ENCODE assay signal across 15 cellular contexts in genomic region chr12:65879878-65880277, GRCh38. TPM values are rescaled to one million over a fixed set of nuclear protein-coding genes. Genes with fewer than 3 reads are reported as not detected.
DNase-seq lines count a peak whose midpoint lies in the region; ATAC-seq and TF ChIP-seq lines count a peak whose summit lies in the region.
"Had no signal": no experiment of that assay in that cellular context is flagged by ENCODE, and none has a peak within 500 bp of the region (broad histone marks: within the 10 kb centered on the region; RNA-seq: fewer than 3 reads in every experiment).

No MANE protein-coding gene starts in this region.

- H3K27ac Mint-ChIP-seq in nephron, result peak overlapping the region; percentile 87 to 96 (median 89)
- H3K27ac Mint-ChIP-seq: activated naive CD8-positive, alpha-beta T cell treated with anti-CD3 and anti-CD28 coated beads, Interleukin-2, amount 10 ng/mL, durations not matched to agents 7 days and 5 days; T-helper 1 cell treated with Interleukin-12 subunit alpha and Interleukin-12 subunit beta and Interleukin-4 antibody, amounts not matched to agents 30 μg/mL and 1 μg/mL, for 36 hours had no signal

- peaks cover 4% of the 10 kb centered on the region for H3K27me3 Mint-ChIP-seq in nephron (ENCODE audit: low read depth)

- ATAC-seq in GM21367 (IDR thresholded peaks at IDR 0.05; ENCODE audit: unreplicated experiment) (no peak), HG02763 (IDR thresholded peaks at IDR 0.05; ENCODE audit: unreplicated experiment) (no peak)

- DNase-seq in Caki2 (ENCODE audit: low read depth) (peak; percentile 98), NCI-H460 (ENCODE audit: extremely low read depth, low read depth) (peak; percentile 8), choroid plexus epithelial cell (ENCODE audit: low read depth) (peak; percentile 98), NCI-H2227 (lab: John Stamatoyannopoulos, UW; ENCODE audit: unreplicated experiment) (no peak), NCI-H2171 treated with DMSO at 0.1 percent for 48 hours (lab: John Stamatoyannopoulos, UW) (no peak)
- DNase-seq: activated naive CD8-positive, alpha-beta T cell treated with anti-CD3 and anti-CD28 coated beads, Interleukin-2, amount 10 ng/mL, durations not matched to agents 7 days and 5 days; esophagus squamous epithelium; MG63; NCI-H526 had no signal

- in situ Hi-C loops in Caki2 (cut with HindIII; ENCODE audit: low pct_unique_long_range_greater_than_20kb, low sequenced_read_pairs), result loop anchor here (5.0 kb wide), 1 partner anchor 62 kb away; no protein-coding TSS in a partner anchor

- peaks cover 44% of the 10 kb centered on the region for H3K36me3 Mint-ChIP-seq in nephron (ENCODE audit: low read depth)
- H3K36me3 Mint-ChIP-seq: activated naive CD8-positive, alpha-beta T cell treated with anti-CD3 and anti-CD28 coated beads, Interleukin-2, amount 10 ng/mL, durations not matched to agents 7 days and 5 days had no signal

- peaks cover 59% of the 10 kb centered on the region for H3K4me1 Mint-ChIP-seq in nephron
- H3K4me1 Mint-ChIP-seq: activated naive CD8-positive, alpha-beta T cell treated with anti-CD3 and anti-CD28 coated beads, Interleukin-2, amount 10 ng/mL, durations not matched to agents 7 days and 5 days had no signal

- H3K4me3 Mint-ChIP-seq in nephron, result peak overlapping the region in 2 of 3 experiments; percentile 25 to 51
- H3K4me3 Mint-ChIP-seq: activated naive CD8-positive, alpha-beta T cell treated with anti-CD3 and anti-CD28 coated beads, Interleukin-2, amount 10 ng/mL, durations not matched to agents 7 days and 5 days; T-helper 1 cell treated with Interleukin-12 subunit alpha and Interleukin-12 subunit beta and Interleukin-4 antibody, amounts not matched to agents 30 μg/mL and 1 μg/mL, for 36 hours had no signal

- no peak for TF ChIP-seq CTCF in choroid plexus epithelial cell (conservative IDR thresholded peaks at IDR 0.05; ENCODE audit: low read depth, low read length)
- no peak for TF ChIP-seq CTCF in nephron (IDR thresholded peaks at IDR 0.05; ENCODE audit: unreplicated experiment in 3 of 3)

- H3K4me3 ChIP-seq in choroid plexus epithelial cell (ENCODE audit: low read depth, low read length), result peak overlapping the region; percentile 51
- H3K4me3 ChIP-seq: esophagus squamous epithelium, MG63, prostate gland had no signal

- H3K9me3 Mint-ChIP-seq in nephron, result no peaks in the 10 kb centered on the region
- H3K9me3 Mint-ChIP-seq: activated naive CD8-positive, alpha-beta T cell treated with anti-CD3 and anti-CD28 coated beads, Interleukin-2, amount 10 ng/mL, durations not matched to agents 7 days and 5 days; T-helper 1 cell treated with Interleukin-12 subunit alpha and Interleukin-12 subunit beta and Interleukin-4 antibody, amounts not matched to agents 30 μg/mL and 1 μg/mL, for 36 hours had no signal

RNA-seq across cellular contexts. Expression of gene HMGA2, which starts 55.6 kb away (rescaled TPM):
- total RNA-seq in Caki2 (2014; rRNA removed; shearing (Covaris generic); ENCODE audit: low replicate concordance), result 49.5 and 51.5 TPM in 2 replicates
- total RNA-seq in NCI-H460 (2014; rRNA removed; shearing (Covaris generic)), result not detected in 2 replicates
- not detected in 2 replicates for polyA plus RNA-seq in NCI-H460 (2014; cell fraction: nucleus; rRNA removed)
- total RNA-seq: activated naive CD8-positive, alpha-beta T cell treated with anti-CD3 and anti-CD28 coated beads, Interleukin-2, amount 10 ng/mL, durations not matched to agents 7 days and 5 days had no signal
- polyA plus RNA-seq: liver had no signal

Comparison
In these comparisons a context has a peak if more than half of its experiments do, and no peak if none do; other contexts are left out.
1. DNase-seq: peak in Caki2 (single experiment), NCI-H460 (single experiment) and choroid plexus epithelial cell (single experiment); none in NCI-H2227 (single experiment) and NCI-H2171 treated with DMSO at 0.1 percent for 48 hours (single experiment).
2. RNA of gene HMGA2, which starts 55.6 kb away (total RNA-seq): 49.5 to 51.5 TPM in Caki2; not detected in NCI-H460; every median in the first group is over 10 times any median in the second.